ENCODE assay signal across 10 cellular contexts in the genomic region with DNA sequence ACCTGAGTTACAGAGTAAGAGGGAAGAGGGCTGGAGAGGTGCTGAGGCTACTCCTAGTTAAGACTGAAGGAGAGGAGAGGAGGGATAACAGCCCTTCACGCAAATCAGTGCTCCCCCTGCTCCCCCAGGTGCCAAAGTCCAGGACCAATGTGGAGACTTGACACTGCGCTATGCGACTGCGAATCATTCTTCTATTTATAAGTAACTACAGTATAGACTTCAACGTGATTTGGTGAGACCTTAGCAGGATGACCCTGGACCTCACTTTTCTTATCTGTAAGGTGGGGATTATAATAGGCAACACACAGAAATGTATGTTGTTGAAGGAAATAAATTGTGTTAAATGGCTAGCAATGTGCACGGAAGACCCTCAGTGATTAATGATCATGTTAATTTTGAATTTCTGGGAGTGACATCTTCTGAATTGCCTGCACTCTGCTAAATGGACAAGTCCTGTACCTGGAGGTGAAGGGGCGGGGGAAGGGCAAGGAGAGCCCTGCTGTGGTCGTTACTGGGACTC. TPM values are rescaled to one million over a fixed set of nuclear protein-coding genes. Genes with fewer than 3 reads are reported as not detected.
DNase-seq lines count a peak whose midpoint lies in the region; ATAC-seq and TF ChIP-seq lines count a peak whose summit lies in the region.
"Had no signal": no experiment of that assay in that cellular context is flagged by ENCODE, and none has a peak within 500 bp of the region (broad histone marks: within the 10 kb centered on the region; RNA-seq: fewer than 3 reads in every experiment).

No MANE protein-coding gene starts in this region.

- H3K9me3 Mint-ChIP-seq in MCF 10A (ENCODE audit: unreplicated experiment) (no peaks in the 10 kb centered on the region), naive B cell (peaks cover 0 to 7% (median 2%) of the 10 kb centered on the region in 7 donors)

- POLR2A ChIA-PET in MCF 10A (lab: Yijun Ruan, JAX) = no interaction called here

- WGBS in right cardiac atrium = 5% methylated on average over 8 of the region's 8 CpGs
- WGBS in heart left ventricle, 4 donors = 5 to 14% (median 7%) methylated on average over 8 of the region's 8 CpGs
- 20 to 31% methylated on average over 8 of the region's 8 CpGs for WGBS in tibial nerve, 2 donors

- H3K4me3 ChIP-seq in right cardiac atrium (ENCODE audit: low read length) = peak overlapping the region; percentile 31
- peak overlapping the region in 5 of 12 donors; percentile 33 to 48 (median 41) for H3K4me3 ChIP-seq in heart left ventricle
- peak overlapping the region in 3 of 4 donors; percentile 18 to 56 (median 28) for H3K4me3 ChIP-seq in tibial nerve
- H3K4me3 ChIP-seq: BLaER1 had no signal

- no peak for TF ChIP-seq CTCF in heart left ventricle (IDR thresholded peaks at IDR 0.05)
- TF ChIP-seq CTCF in MCF 10A (IDR thresholded peaks at IDR 0.05; ENCODE audit: unreplicated experiment) = no peak
- TF ChIP-seq CTCF in tibial nerve (IDR thresholded peaks at IDR 0.05) = no peak

- H3K36me3 Mint-ChIP-seq in MCF 10A (ENCODE audit: insufficient read depth, unreplicated experiment) = no peaks in the 10 kb centered on the region
- H3K36me3 Mint-ChIP-seq in naive B cell = no peaks in the 10 kb centered on the region

- no TSS peak for BruUV-seq in MCF 10A (replicated peaks; lab: Mats Ljungman, UMichigan)

- DNase-seq in right cardiac atrium (no peak), heart left ventricle (no peak), MCF 10A (ENCODE audit: unreplicated experiment) (no peak), naive B cell (no peak), tibial nerve (ENCODE audit: low spot score in 2 of 2) (no peak)
- DNase-seq: NCI-H524 had no signal

- H3K4me1 Mint-ChIP-seq in MCF 10A (ENCODE audit: insufficient read depth, unreplicated experiment) = no peaks in the 10 kb centered on the region
- H3K4me1 Mint-ChIP-seq in naive B cell = peaks cover 14 to 25% (median 23%) of the 10 kb centered on the region in 3 donors

- H3K27me3 ChIP-seq in right cardiac atrium (ENCODE audit: control insufficient read depth, insufficient read depth) (no peaks in the 10 kb centered on the region), heart left ventricle (peaks cover 66 to 100% (median 98%) of the 10 kb centered on the region in 9 donors), tibial nerve (peaks cover 0 to 100% of the 10 kb centered on the region in 2 donors)

- no peak overlapping the region for H3K27ac ChIP-seq in right cardiac atrium (ENCODE audit: low read length)
- no peak overlapping the region for H3K27ac ChIP-seq in heart left ventricle
- no peak overlapping the region for H3K27ac ChIP-seq in tibial nerve
- H3K27ac ChIP-seq: BLaER1 had no signal

- peaks cover 5% of the 10 kb centered on the region for H3K4me1 ChIP-seq in right cardiac atrium (ENCODE audit: control insufficient read depth, insufficient read depth, low read length)
- H3K4me1 ChIP-seq in heart left ventricle = peaks cover 0 to 21% (median 12%) of the 10 kb centered on the region in 12 donors
- peaks cover 0 to 39% (median 19%) of the 10 kb centered on the region in 4 donors for H3K4me1 ChIP-seq in tibial nerve
- H3K4me1 ChIP-seq: BLaER1 had no signal

- no peak for TF ChIP-seq EP300 in tibial nerve (IDR thresholded peaks at IDR 0.05)

- H3K27me3 Mint-ChIP-seq in MCF 10A (ENCODE audit: insufficient read depth, unreplicated experiment) (no peaks in the 10 kb centered on the region), naive B cell (peaks cover 57 to 97% (median 94%) of the 10 kb centered on the region in 3 donors)

- CTCF ChIA-PET in MCF 10A (lab: Yijun Ruan, JAX) = interaction anchor here (0.6 kb wide), 1 partner anchor 11 kb away, joined by 4 read pairs; no protein-coding TSS in a partner anchor

- H3K9me3 ChIP-seq in right cardiac atrium (ENCODE audit: control insufficient read depth, low read length) = no peaks in the 10 kb centered on the region
- H3K9me3 ChIP-seq in heart left ventricle = no peaks in the 10 kb centered on the region
- no peaks in the 10 kb centered on the region for H3K9me3 ChIP-seq in tibial nerve

- H3K36me3 ChIP-seq in heart left ventricle (no peaks in the 10 kb centered on the region), tibial nerve (no peaks in the 10 kb centered on the region)
- H3K36me3 ChIP-seq: BLaER1 had no signal

- H3K4me3 Mint-ChIP-seq in MCF 10A (ENCODE audit: unreplicated experiment) (peak overlapping the region; percentile 48), naive B cell (peak overlapping the region; percentile 15 to 91 (median 70))

- TF ChIP-seq POLR2A in heart left ventricle (IDR thresholded peaks at IDR 0.05) (no peak), tibial nerve (IDR thresholded peaks at IDR 0.05) (no peak)

- H3K27ac Mint-ChIP-seq in MCF 10A (ENCODE audit: low read depth, unreplicated experiment) = no peak overlapping the region
- peak overlapping the region in 2 of 6 donors; percentile 61 to 82 for H3K27ac Mint-ChIP-seq in naive B cell

- intact Hi-C loops in right cardiac atrium (cut with DNase I) = no loop called here
- intact Hi-C loops in heart left ventricle (cut with DNase I) = no loop called here
- intact Hi-C loops in MCF 10A (cut with micrococcal nuclease) = no loop called here

- ATAC-seq in right cardiac atrium (no peak), heart left ventricle (no peak), naive B cell (ENCODE audit: low read depth in 2 of 2) (no peak), HG02852 (IDR thresholded peaks at IDR 0.05; ENCODE audit: unreplicated experiment) (no peak), GM19023 (IDR thresholded peaks at IDR 0.05; ENCODE audit: unreplicated experiment) (no peak), GM18517 (IDR thresholded peaks at IDR 0.05; ENCODE audit: unreplicated experiment) (no peak)

RNA-seq across cellular contexts. Expression of gene EN1, which starts 11.0 kb away (rescaled TPM):
- total RNA-seq in right cardiac atrium (not detected), heart left ventricle (under 1 TPM in 1 of 9 donors, not detected in 8; 0.27 TPM), MCF 10A (2022) (not detected in 2 replicates), tibial nerve (under 1 TPM in 3 of 4 donors, not detected in 1; 0.63 to 0.90 (median 0.78) TPM)
- polyA plus RNA-seq in right cardiac atrium (not detected), heart left ventricle (not detected), naive B cell (ENCODE audit: low read depth in 6 of 6) (not detected)
